ENCODE assay signal across 1 cellular context in genomic region chr20:1184638-1185315, GRCh38.
TF ChIP-seq lines count a peak whose summit lies in the region.

Gene TMEM74B, minus strand, starts transcription at chr20:1184981. Its CDS starts 1,180 bp downstream, at chr20:1183801.

TF ChIP-seq in HepG2, 621 proteins besides CTCF, POLR2A, EP300 and RAD21 (continued from another document and continues in another):
- TF ChIP-seq, protein P1, sequence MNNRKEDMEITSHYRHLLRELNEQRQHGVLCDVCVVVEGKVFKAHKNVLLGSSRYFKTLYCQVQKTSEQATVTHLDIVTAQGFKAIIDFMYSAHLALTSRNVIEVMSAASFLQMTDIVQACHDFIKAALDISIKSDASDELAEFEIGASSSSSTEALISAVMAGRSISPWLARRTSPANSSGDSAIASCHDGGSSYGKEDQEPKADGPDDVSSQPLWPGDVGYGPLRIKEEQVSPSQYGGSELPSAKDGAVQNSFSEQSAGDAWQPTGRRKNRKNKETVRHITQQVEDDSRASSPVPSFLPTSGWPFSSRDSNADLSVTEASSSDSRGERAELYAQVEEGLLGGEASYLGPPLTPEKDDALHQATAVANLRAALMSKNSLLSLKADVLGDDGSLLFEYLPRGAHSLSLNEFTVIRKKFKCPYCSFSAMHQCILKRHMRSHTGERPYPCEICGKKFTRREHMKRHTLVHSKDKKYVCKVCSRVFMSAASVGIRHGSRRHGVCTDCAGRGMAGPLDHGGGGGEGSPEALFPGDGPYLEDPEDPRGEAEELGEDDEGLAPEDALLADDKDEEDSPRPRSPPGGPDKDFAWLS (CRISPR knock-in tag; IDR thresholded peaks at IDR 0.05; ENCODE audit: borderline replicate concordance) = no peak
- TF ChIP-seq ZHX1 (CRISPR knock-in tag; IDR thresholded peaks at IDR 0.05; ENCODE audit: low read depth) (0 out of 2 replicates have a peak, but pooled peaks have one; percentile 70), ZNF724P (CRISPR knock-in tag; IDR thresholded peaks at IDR 0.05; ENCODE audit: borderline replicate concordance) (no peak), SNRNP70 (IDR thresholded peaks at IDR 0.05; ENCODE audit: low read depth, low read length) (no peak), HCFC1 (IDR thresholded peaks at IDR 0.05; ENCODE audit: low read depth, low read length) (no peak), ZNF441 (CRISPR knock-in tag; IDR thresholded peaks at IDR 0.05; ENCODE audit: borderline replicate concordance) (no peak; the same call in 1 of the 2 replicates), ZNF451 (CRISPR knock-in tag; IDR thresholded peaks at IDR 0.05) (peak; percentile 80; the same call in 1 of the 2 replicates), ERF (CRISPR knock-in tag; IDR thresholded peaks at IDR 0.05) (no peak), HES4 (CRISPR knock-in tag; IDR thresholded peaks at IDR 0.05; ENCODE audit: borderline replicate concordance) (0 out of 2 replicates have a peak, but pooled peaks have one; percentile 64), ZNF281 (CRISPR knock-in tag; IDR thresholded peaks at IDR 0.05; ENCODE audit: borderline replicate concordance) (peak; percentile 42; the same call in 1 of the 2 replicates), CREM (IDR thresholded peaks at IDR 0.05) (no peak), CREM (CRISPR knock-in tag; IDR thresholded peaks at IDR 0.05) (no peak), ATF4 (CRISPR knock-in tag; IDR thresholded peaks at IDR 0.05) (no peak), ZNF850 (CRISPR knock-in tag; conservative IDR thresholded peaks at IDR 0.05) (no peak), ZNF280B (CRISPR knock-in tag; IDR thresholded peaks at IDR 0.05; ENCODE audit: borderline replicate concordance) (peak; percentile 79), GTF3A (CRISPR knock-in tag; conservative IDR thresholded peaks at IDR 0.05) (no peak), MTA1 (CRISPR knock-in tag; IDR thresholded peaks at IDR 0.05; ENCODE audit: borderline replicate concordance) (peak; percentile 82; the same call in 1 of the 2 replicates), FOXA1 (IDR thresholded peaks at IDR 0.05) (no peak), FOXA1 (CRISPR knock-in tag; IDR thresholded peaks at IDR 0.05) (peak; percentile 36; the same call in 1 of the 2 replicates), PHF8 (CRISPR knock-in tag; IDR thresholded peaks at IDR 0.05) (0 out of 2 replicates have a peak, but pooled peaks have one; percentile 21), ZFP36 (IDR thresholded peaks at IDR 0.05; ENCODE audit: borderline replicate concordance, low read depth, low read length, partially characterized antibody) (no peak), ZNF839 (CRISPR knock-in tag; IDR thresholded peaks at IDR 0.05; ENCODE audit: borderline replicate concordance) (no peak; the same call in 1 of the 2 replicates), TCF12 (IDR thresholded peaks at IDR 0.05) (no peak), TCF12 (CRISPR knock-in tag; IDR thresholded peaks at IDR 0.05) (peak; percentile 49), ZNF770 (CRISPR knock-in tag; IDR thresholded peaks at IDR 0.05) (peak; percentile 61), ZNF607 (CRISPR knock-in tag; IDR thresholded peaks at IDR 0.05; ENCODE audit: borderline replicate concordance) (0 out of 2 replicates have a peak, but pooled peaks have one; percentile 12), HDAC6 (IDR thresholded peaks at IDR 0.05; ENCODE audit: low read depth, low read length) (no peak), ZNF407 (CRISPR knock-in tag; IDR thresholded peaks at IDR 0.05; ENCODE audit: not compliant biosample characterization) (peak; percentile 92)
- TF ChIP-seq, protein P2, sequence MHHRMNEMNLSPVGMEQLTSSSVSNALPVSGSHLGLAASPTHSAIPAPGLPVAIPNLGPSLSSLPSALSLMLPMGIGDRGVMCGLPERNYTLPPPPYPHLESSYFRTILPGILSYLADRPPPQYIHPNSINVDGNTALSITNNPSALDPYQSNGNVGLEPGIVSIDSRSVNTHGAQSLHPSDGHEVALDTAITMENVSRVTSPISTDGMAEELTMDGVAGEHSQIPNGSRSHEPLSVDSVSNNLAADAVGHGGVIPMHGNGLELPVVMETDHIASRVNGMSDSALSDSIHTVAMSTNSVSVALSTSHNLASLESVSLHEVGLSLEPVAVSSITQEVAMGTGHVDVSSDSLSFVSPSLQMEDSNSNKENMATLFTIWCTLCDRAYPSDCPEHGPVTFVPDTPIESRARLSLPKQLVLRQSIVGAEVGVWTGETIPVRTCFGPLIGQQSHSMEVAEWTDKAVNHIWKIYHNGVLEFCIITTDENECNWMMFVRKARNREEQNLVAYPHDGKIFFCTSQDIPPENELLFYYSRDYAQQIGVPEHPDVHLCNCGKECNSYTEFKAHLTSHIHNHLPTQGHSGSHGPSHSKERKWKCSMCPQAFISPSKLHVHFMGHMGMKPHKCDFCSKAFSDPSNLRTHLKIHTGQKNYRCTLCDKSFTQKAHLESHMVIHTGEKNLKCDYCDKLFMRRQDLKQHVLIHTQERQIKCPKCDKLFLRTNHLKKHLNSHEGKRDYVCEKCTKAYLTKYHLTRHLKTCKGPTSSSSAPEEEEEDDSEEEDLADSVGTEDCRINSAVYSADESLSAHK (CRISPR knock-in tag; IDR thresholded peaks at IDR 0.05; ENCODE audit: borderline replicate concordance) = no peak
